Comparison of ENCODE assay signal across 9 cellular contexts in genomic region chr11:72069200-72069599, GRCh38. TPM values are rescaled to one million over a fixed set of nuclear protein-coding genes. Genes with fewer than 3 reads are reported as not detected.
DNase-seq lines count a peak whose midpoint lies in the region; ATAC-seq and TF ChIP-seq lines count a peak whose summit lies in the region.
"Had no signal": no experiment of that assay in that cellular context is flagged by ENCODE, and none has a peak within 500 bp of the region (broad histone marks: within the 10 kb centered on the region; RNA-seq: fewer than 3 reads in every experiment).

No MANE protein-coding gene starts in this region.

- no peak for ATAC-seq in GM21381 (IDR thresholded peaks at IDR 0.05; ENCODE audit: unreplicated experiment)
- ATAC-seq in GM18517 (IDR thresholded peaks at IDR 0.05; ENCODE audit: unreplicated experiment): no peak
- ATAC-seq in GM21515 (IDR thresholded peaks at IDR 0.05; ENCODE audit: unreplicated experiment): no peak
- no peak for ATAC-seq in HG02759 (IDR thresholded peaks at IDR 0.05; ENCODE audit: unreplicated experiment)

- no peak for TF ChIP-seq POLR2A in prostate gland (IDR thresholded peaks at IDR 0.05)

- intact Hi-C loops in prostate gland (cut with DNase I): no loop called here

- H3K27me3 ChIP-seq in GM06990 (replicated peaks; ENCODE audit: control insufficient read depth, insufficient read depth, low read length) (no peaks in the 10 kb centered on the region), prostate gland (replicated peaks; ENCODE audit: insufficient read depth) (no peaks in the 10 kb centered on the region)

- no peak for TF ChIP-seq CTCF in GM06990 (IDR thresholded peaks at IDR 0.05; ENCODE audit: insufficient read depth, low read length, poor library complexity, severe bottlenecking)
- no peak for TF ChIP-seq CTCF in fibroblast of the aortic adventitia (IDR thresholded peaks at IDR 0.05; ENCODE audit: insufficient read depth, low read length)
- no peak for TF ChIP-seq CTCF in prostate gland (IDR thresholded peaks at IDR 0.05)

- peaks cover 32% of the 10 kb centered on the region for H3K4me1 ChIP-seq in prostate gland (replicated peaks)

- peak overlapping the region; percentile 44 for H3K4me3 ChIP-seq in GM06990 (replicated peaks; ENCODE audit: low read depth, low read length)
- H3K4me3 ChIP-seq in fibroblast of the aortic adventitia (ENCODE audit: low read depth, low read length): peak overlapping the region; percentile 37
- H3K4me3 ChIP-seq in prostate gland: no peak overlapping the region

- no peaks in the 10 kb centered on the region for H3K9me3 ChIP-seq in prostate gland

- H3K36me3 ChIP-seq in GM06990 (ENCODE audit: control insufficient read depth, insufficient read depth, low read length) (no peaks in the 10 kb centered on the region; the same call in 1 of the 2 replicates), prostate gland (no peaks in the 10 kb centered on the region)

- DNase-seq in GM06990 (ENCODE audit: extremely low read depth, insufficient read length) (no peak), RPMI7951 (ENCODE audit: low read depth) (peak; percentile 27), fibroblast of the aortic adventitia (ENCODE audit: low read depth) (no peak), prostate gland (ENCODE audit: low spot score) (no peak)
- DNase-seq: activated CD4-positive, alpha-beta T cell treated with anti-CD3 and anti-CD28 coated beads for 48 hours had no signal

- H3K27ac ChIP-seq in prostate gland: peak overlapping the region; percentile 69 to 70

RNA-seq across cellular contexts. Expression of gene NUMA1, which starts 11.1 kb away (rescaled TPM):
- total RNA-seq in RPMI7951 (2014; rRNA removed; shearing (Covaris generic)): 109 and 130 TPM in 2 replicates
- total RNA-seq in fibroblast of the aortic adventitia (ENCODE audit: low replicate concordance) (134 and 196 TPM in 2 replicates), prostate gland (100 to 1,000 TPM; 623 to 712 TPM)

RNA-seq across cellular contexts. Expression of gene LRRC51, which starts 11.4 kb away (rescaled TPM):
- total RNA-seq in RPMI7951 (2014; rRNA removed; shearing (Covaris generic)): 12.0 and 12.2 TPM in 2 replicates
- total RNA-seq in fibroblast of the aortic adventitia (ENCODE audit: low replicate concordance) (0.98 and 8.9 TPM in 2 replicates), prostate gland (10 to 100 TPM; 13.1 to 25.1 TPM)

RNA-seq across cellular contexts. Expression of gene LAMTOR1, which starts 33.9 kb away (rescaled TPM):
- 97.3 and 111 TPM in 2 replicates for total RNA-seq in RPMI7951 (2014; rRNA removed; shearing (Covaris generic))
- total RNA-seq in fibroblast of the aortic adventitia (ENCODE audit: low replicate concordance) (99.0 and 220 TPM in 2 replicates), prostate gland (100 to 1,000 TPM; 128 to 230 TPM)

RNA-seq across cellular contexts. Expression of gene TOMT, which starts 36.5 kb away (rescaled TPM):
- not detected in 2 replicates for total RNA-seq in RPMI7951 (2014; rRNA removed; shearing (Covaris generic))
- total RNA-seq in fibroblast of the aortic adventitia (ENCODE audit: low replicate concordance) (not detected in 2 replicates), prostate gland (not detected)

RNA-seq across cellular contexts. Expression of gene ANAPC15, which starts 43.3 kb away (rescaled TPM):
- total RNA-seq in RPMI7951 (2014; rRNA removed; shearing (Covaris generic)): 67.8 and 78.1 TPM in 2 replicates
- 24.5 and 49.5 TPM in 2 replicates for total RNA-seq in fibroblast of the aortic adventitia (ENCODE audit: low replicate concordance)
- 10 to 100 TPM; 28.9 to 54.2 TPM for total RNA-seq in prostate gland

Comparison
In these comparisons a context has a peak if more than half of its experiments do, and no peak if none do; other contexts are left out.
1. H3K4me3 ChIP-seq: peak in GM06990 (single experiment) and fibroblast of the aortic adventitia (single experiment); none in prostate gland (0 of 2).